ENCODE assay signal across 18 cellular contexts in genomic region chr2:178142274-178143065, GRCh38. TPM values are rescaled to one million over a fixed set of nuclear protein-coding genes. Genes with fewer than 3 reads are reported as not detected.
DNase-seq lines count a peak whose midpoint lies in the region; ATAC-seq, FAIRE-seq and TF ChIP-seq lines count a peak whose summit lies in the region.
"Had no signal": no experiment of that assay in that cellular context is flagged by ENCODE, and none has a peak within 500 bp of the region (broad histone marks: within the 10 kb centered on the region; RNA-seq: fewer than 3 reads in every experiment).

No MANE protein-coding gene starts in this region.

- intact Hi-C loops in GM12878 (cut with micrococcal nuclease; ENCODE audit: unreplicated experiment) (no loop called here), psoas muscle (cut with DNase I) (loop anchor here in 1 of 2 donors (5.0 kb wide), 1 partner anchor 50 kb away; the partner anchor contains the start of gene OSBPL6)

- POLR2A ChIA-PET in GM12878 (lab: Charles Lee), result interaction anchor here (0.6 kb wide), 1 partner anchor 136 kb away, joined by 5 read pairs; no protein-coding TSS in a partner anchor

- no peaks in the 10 kb centered on the region for H3K79me2 ChIP-seq in GM12878 (ENCODE audit: control insufficient read depth, insufficient read depth, low read length)

- H3K27me3 ChIP-seq in GM12878 (replicated peaks in 1 of 2; ENCODE audit: control insufficient read depth in 2 of 2, insufficient read depth in 2 of 2, low read length in 1 of 2) (no peaks in the 10 kb centered on the region), psoas muscle (ENCODE audit: insufficient read depth in 3 of 3, low read length in 2 of 3) (no peaks in the 10 kb centered on the region)
- H3K27me3 ChIP-seq: BLaER1 treated with 17β-estradiol and CSF1 and Interleukin-3, amounts not matched to agents 10 nM and 100 nM; thyroid gland had no signal

- 0 out of 2 replicates have a peak overlapping the region, but pooled peaks have one; percentile 30 for H3K4me2 ChIP-seq in GM12878 (ENCODE audit: control insufficient read depth, insufficient read depth)
- H3K4me2 ChIP-seq: BLaER1 treated with 17β-estradiol and CSF1 and Interleukin-3, amounts not matched to agents 10 nM and 100 nM had no signal

- CTCF ChIA-PET in GM12878 (lab: Yijun Ruan, JAX), result interaction anchor here (0.7 to 2.2 kb wide), 5 partner anchors 9 to 146 kb away, joined by 3 to 8 read pairs (median 3); partner anchors contain the start of gene RBM45

- RAD21 ChIA-PET in GM12878 (lab: Charles Lee; ENCODE audit: unreplicated experiment), result interaction anchor here (1.3 kb wide), 1 partner anchor 277 kb away, joined by 3 read pairs; no protein-coding TSS in a partner anchor

- 0 out of 2 replicates have a peak overlapping the region, but pooled peaks have one; percentile 7 for H2AFZ ChIP-seq in GM12878 (ENCODE audit: control insufficient read depth, low read depth, low read length)

- no peak for TF ChIP-seq EP300 in GM12878 (IDR thresholded peaks at IDR 0.05; ENCODE audit: borderline replicate concordance in 1 of 2, control insufficient read depth in 1 of 2, low read depth in 2 of 2, low read length in 2 of 2)

- H3K36me3 ChIP-seq in GM12878 (ENCODE audit: control insufficient read depth in 2 of 2, insufficient read depth in 2 of 2, low read length in 1 of 2) (no peaks in the 10 kb centered on the region), psoas muscle (ENCODE audit: insufficient read depth in 1 of 2, low read depth in 1 of 2) (no peaks in the 10 kb centered on the region)
- H3K36me3 ChIP-seq: BLaER1 treated with 17β-estradiol and CSF1 and Interleukin-3, amounts not matched to agents 10 nM and 100 nM; thyroid gland had no signal

- no peak for TF ChIP-seq RAD21 in GM12878 (IDR thresholded peaks at IDR 0.05; ENCODE audit: insufficient read depth, low read depth, low read length)

- ATAC-seq in HG03432 (IDR thresholded peaks at IDR 0.05; ENCODE audit: unreplicated experiment) (peak; percentile 52), GM12878 (peak; percentile 34; the same call in 1 of the 3 replicates), psoas muscle (peak; percentile 57 to 94 (median 83))
- ATAC-seq: left colon had no signal

- no peak overlapping the region for H3K9ac ChIP-seq in GM12878 (ENCODE audit: control insufficient read depth, insufficient read depth, low read length)
- H3K9ac ChIP-seq: BLaER1 treated with 17β-estradiol and CSF1 and Interleukin-3, amounts not matched to agents 10 nM and 100 nM had no signal

- FAIRE-seq in GM12878 (lab: Jason Lieb, UNC) (no peak), GM12891 (lab: Jason Lieb, UNC) (no peak), HTR-8/SVneo (lab: Jason Lieb, UNC) (no peak)
- FAIRE-seq: colon had no signal

- TF ChIP-seq CTCF in GM12878 (IDR thresholded peaks at IDR 0.05 in 2 of 3, conservative IDR thresholded peaks at IDR 0.05 in 1 of 3; ENCODE audit: control insufficient read depth in 2 of 3, extremely low read depth in 1 of 3, insufficient read depth in 1 of 3, low read depth in 3 of 3, low read length in 3 of 3), result no peak
- TF ChIP-seq CTCF in psoas muscle (IDR thresholded peaks at IDR 0.05), result no peak

- H4K20me1 ChIP-seq in GM12878 (ENCODE audit: control insufficient read depth, insufficient read depth), result no peaks in the 10 kb centered on the region
- H4K20me1 ChIP-seq: BLaER1 treated with 17β-estradiol and CSF1 and Interleukin-3, amounts not matched to agents 10 nM and 100 nM had no signal

- no peaks in the 10 kb centered on the region for H3K4me1 ChIP-seq in GM12878 (ENCODE audit: control insufficient read depth, insufficient read depth, low read length)
- H3K4me1 ChIP-seq in psoas muscle, result no peaks in the 10 kb centered on the region
- H3K4me1 ChIP-seq: thyroid gland had no signal

- no TSS peak for BruUV-seq in GM12878 (replicated peaks; lab: Mats Ljungman, UMichigan)

- H3K9me3 ChIP-seq in GM12878 (replicated peaks; ENCODE audit: control insufficient read depth, insufficient read depth, low read length) (no peaks in the 10 kb centered on the region), psoas muscle (no peaks in the 10 kb centered on the region)
- H3K9me3 ChIP-seq: BLaER1 treated with 17β-estradiol and CSF1 and Interleukin-3, amounts not matched to agents 10 nM and 100 nM; thyroid gland had no signal

- 71% methylated on average over 5 of the region's 5 CpGs for WGBS in GM12878 (ENCODE audit: insufficient coverage, insufficient replicate concordance, low lambda C conversion rate, missing lambda C conversion rate)
- WGBS in psoas muscle, 3 donors, result 35 to 44% (median 37%) methylated on average over 5 of the region's 5 CpGs

- no peak for TF ChIP-seq POLR2A in GM12878 (IDR thresholded peaks at IDR 0.05; ENCODE audit: low read depth, low read length)
- TF ChIP-seq POLR2A in GM12891 (IDR thresholded peaks at IDR 0.05; ENCODE audit: low read depth, low read length), result no peak

- in situ Hi-C loops in GM12878 (cut with MboI), result no loop called here

- SMC1A ChIA-PET in GM12878 (lab: Charles Lee; ENCODE audit: uncharacterized antibody, unreplicated experiment), result no interaction called here

- H3K27ac ChIP-seq in GM12878 (ENCODE audit: control insufficient read depth, insufficient read depth) (no peak overlapping the region), psoas muscle (peak overlapping the region; percentile 56)
- H3K27ac ChIP-seq: BLaER1 treated with 17β-estradiol and CSF1 and Interleukin-3, amounts not matched to agents 10 nM and 100 nM; thyroid gland had no signal

- peak; percentile 73 for DNase-seq in NCI-H2171 treated with DMSO at 0.1 percent for 48 hours (lab: John Stamatoyannopoulos, UW)
- DNase-seq in GM12878 (ENCODE audit: low read depth, low spot score), result no peak
- DNase-seq in psoas muscle, result no peak
- no peak for DNase-seq in GM12891 (ENCODE audit: insufficient read length, low spot score)
- DNase-seq in HTR-8/SVneo (ENCODE audit: insufficient read length, low spot score), result no peak
- no peak for DNase-seq in HK-2 (ENCODE audit: unreplicated experiment)
- DNase-seq: activated CD4-positive, alpha-beta memory T cell treated with anti-CD3 and anti-CD28 coated beads, Interleukin-2, amount 10 ng/mL, durations not matched to agents 7 days and 5 days; amygdala; left colon; naive B cell; NCI-H526 treated with DMSO at 0.1 percent for 48 hours; SIG-M5; stimulated activated CD4-positive, alpha-beta T cell treated with anti-CD3 and anti-CD28 coated beads, Interleukin-2, amount 100 ng/mL, for 24 hours; stimulated activated CD8-positive, alpha-beta memory T cell treated with anti-CD3 and anti-CD28 coated beads, Interleukin-4, amount 100 ng/mL, for 48 hours; thyroid gland had no signal

- H3K4me3 ChIP-seq in GM12878 (no peak overlapping the region), psoas muscle (peak overlapping the region; percentile 37)
- H3K4me3 ChIP-seq: BLaER1 treated with 17β-estradiol and CSF1 and Interleukin-3, amounts not matched to agents 10 nM and 100 nM; thyroid gland had no signal

TF ChIP-seq in GM12878, 131 proteins besides CTCF, POLR2A, EP300 and RAD21:
- TF ChIP-seq HDAC2 (IDR thresholded peaks at IDR 0.05) (no peak), NR2C1 (IDR thresholded peaks at IDR 0.05) (0 out of 2 replicates have a peak, but pooled peaks have one; percentile 18)

TF ChIP-seq in GM12891, 5 proteins besides CTCF, POLR2A, EP300 and RAD21 (continues in another document):
- TF ChIP-seq POLR2AphosphoS5 (IDR thresholded peaks at IDR 0.05; ENCODE audit: low read depth, low read length) (no peak), POU2F2 (IDR thresholded peaks at IDR 0.05; ENCODE audit: low read depth, low read length) (no peak), PAX5 (IDR thresholded peaks at IDR 0.05; ENCODE audit: insufficient read depth, low read length, severe bottlenecking) (no peak)

RNA-seq across cellular contexts. Expression of gene RBM45, which starts 30.2 kb away (rescaled TPM):
- 34.4 and 37.2 TPM in 2 replicates for total RNA-seq in GM12878 (2013; cell fraction: nucleolus; rRNA removed)
- total RNA-seq in GM12878 (2014; rRNA removed) (15.1 and 21.1 TPM in 2 replicates), GM12878 (2014; rRNA removed; fragmentation: Illumina TruSeq; extraction: Trizol) (18.7 and 19.6 TPM in 2 replicates), GM12878 (2021) (12.8 and 13.9 TPM in 2 replicates), psoas muscle (1 to 10 TPM; 4.4 to 6.5 (median 4.8) TPM)
- 4.7 TPM for polyA plus RNA-seq in GM12878 (2011; ENCODE audit: low read depth)
- polyA plus RNA-seq in GM12878 (2011; rRNA removed) (13.1 and 22.5 TPM in 2 replicates), GM12878 (2014; fragmentation: Illumina TruSeq; extraction: Trizol) (13.8 and 14.0 TPM in 2 replicates), GM12878 (2014; fragmentation: Nextera tagmentation; extraction: Ambion mirVana) (10 to 100 TPM in 1 of 2 experiments, 1 to 10 TPM in 1; 6.2 to 12.8 TPM), GM12878 (2014; rRNA removed) (14.0 and 15.7 TPM in 2 replicates), GM12878 (2016; fragmentation: Nextera tagmentation; extraction: Ambion mirVana) (10 to 100 TPM; 18.8 to 21.7 TPM), psoas muscle (1 to 10 TPM; 3.4 to 9.5 (median 3.9) TPM)
- 4.2 and 5.3 TPM in 2 replicates for polyA plus RNA-seq in GM12878 (2011; cell fraction: cytosol; rRNA removed)
- polyA plus RNA-seq in GM12878 (2011; cell fraction: nucleus; rRNA removed), result 11.2 and 14.4 TPM in 2 replicates
- polyA plus RNA-seq in GM12878 (2012), result 7.5 and 10.4 TPM in 2 replicates
- 7.6 and 8.2 TPM in 2 replicates for polyA minus RNA-seq in GM12878 (2011; rRNA and poly(A)+ RNA removed)
- polyA minus RNA-seq in GM12878 (2011; cell fraction: cytosol; rRNA and poly(A)+ RNA removed), result 2.5 and 4.7 TPM in 2 replicates
- 14.4 and 17.8 TPM in 2 replicates for polyA minus RNA-seq in GM12878 (2011; cell fraction: nucleus; rRNA and poly(A)+ RNA removed)
- 9.5 TPM for polyA plus RNA-seq in GM12891 (2012; ENCODE audit: low read depth, missing spikeins)

RNA-seq across cellular contexts. Expression of gene OSBPL6, which starts 51.8 kb away (rescaled TPM):
- total RNA-seq in GM12878 (2013; cell fraction: nucleolus; rRNA removed), result not detected in 2 replicates
- 0.06 TPM in 1 of 2 replicates, not detected in the other for total RNA-seq in GM12878 (2014; rRNA removed)
- total RNA-seq in GM12878 (2014; rRNA removed; fragmentation: Illumina TruSeq; extraction: Trizol), result not detected in 2 replicates
- total RNA-seq in GM12878 (2021), result 0.11 TPM in 1 of 2 replicates, not detected in the other
- not detected for polyA plus RNA-seq in GM12878 (2011; ENCODE audit: low read depth)
- 0.03 and 0.06 TPM in 2 replicates for polyA plus RNA-seq in GM12878 (2011; rRNA removed)
- 0.06 TPM in 1 of 2 replicates, not detected in the other for polyA plus RNA-seq in GM12878 (2011; cell fraction: cytosol; rRNA removed)
- polyA plus RNA-seq in GM12878 (2011; cell fraction: nucleus; rRNA removed), result 0.03 and 0.06 TPM in 2 replicates
- polyA plus RNA-seq in GM12878 (2012), result 0.03 and 0.10 TPM in 2 replicates
- polyA plus RNA-seq in GM12878 (2014; fragmentation: Illumina TruSeq; extraction: Trizol), result 0.01 TPM in 1 of 2 replicates, not detected in the other
- polyA plus RNA-seq in GM12878 (2014; fragmentation: Nextera tagmentation; extraction: Ambion mirVana), result not detected
- polyA plus RNA-seq in GM12878 (2014; rRNA removed), result 0.08 TPM in 2 replicates
- polyA plus RNA-seq in GM12878 (2016; fragmentation: Nextera tagmentation; extraction: Ambion mirVana), result under 1 TPM in 1 of 2 experiments, not detected in 1; 0.03 TPM
- 0.10 TPM in 1 of 2 replicates, not detected in the other for polyA minus RNA-seq in GM12878 (2011; rRNA and poly(A)+ RNA removed)
- not detected in 2 replicates for polyA minus RNA-seq in GM12878 (2011; cell fraction: cytosol; rRNA and poly(A)+ RNA removed)
- not detected in 2 replicates for polyA minus RNA-seq in GM12878 (2011; cell fraction: nucleus; rRNA and poly(A)+ RNA removed)
- total RNA-seq in psoas muscle, result 100 to 1,000 TPM in 1 of 4 donors, 10 to 100 TPM in 3; 29.8 to 147 (median 44.4) TPM
- polyA plus RNA-seq in psoas muscle, result 10 to 100 TPM; 11.4 to 36.4 (median 18.2) TPM
- 0.04 TPM for polyA plus RNA-seq in GM12891 (2012; ENCODE audit: low read depth, missing spikeins)

Comparison
In these comparisons a context has a peak if more than half of its experiments do, and no peak if none do; other contexts are left out.
1. RNA of gene OSBPL6, which starts 51.8 kb away (total RNA-seq): 29.8 to 147 TPM in psoas muscle; 0.06 to 0.11 TPM in GM12878; every median in the first group is over 10 times any median in the second.
2. Peak in every context shown above with its lines, with median percentiles within 50 percentile points of each other: ATAC-seq.